ENCODE assay signal across 2 cellular contexts in genomic region chr7:30545766-30546165, GRCh38.
A peak's percentile ranks its signal among the peaks of the same experiment; 100 is the strongest.
TF ChIP-seq lines count a peak whose summit lies in the region.
"Not testable (repeated sequence)": the region's sequence is repeated elsewhere in the genome, so short reads cannot be mapped to it uniquely, and the experiment has no call there.

No MANE protein-coding gene starts in this region.

TF ChIP-seq in HEK293T, 16 proteins besides CTCF, POLR2A, EP300 and RAD21:
- peak; percentile 37; the same call in 1 of the 2 replicates for TF ChIP-seq PKNOX1 (IDR thresholded peaks at IDR 0.05)

TF ChIP-seq in K562, 482 proteins besides CTCF, POLR2A, EP300 and RAD21:
- peak; percentile 65 for TF ChIP-seq MEIS2 (IDR thresholded peaks at IDR 0.05; ENCODE audit: partially characterized antibody)
- 0 out of 2 replicates have a peak, but pooled peaks have one; percentile 19 for TF ChIP-seq ESRRA (IDR thresholded peaks at IDR 0.05; ENCODE audit: borderline replicate concordance, low read depth)
- not testable (repeated sequence) for TF ChIP-seq PBX2 (CRISPR knock-in tag; IDR thresholded peaks at IDR 0.05; ENCODE audit: low read depth)
- peak; percentile 68 for TF ChIP-seq PBX2 (tag; conservative IDR thresholded peaks at IDR 0.05; ENCODE audit: low read depth)
